Comparison of ENCODE assay signal across 8 cellular contexts in genomic region chr7:5046397-5046732, GRCh38. TPM values are rescaled to one million over a fixed set of nuclear protein-coding genes. Genes with fewer than 3 reads are reported as not detected.
DNase-seq lines count a peak whose midpoint lies in the region; ATAC-seq and TF ChIP-seq lines count a peak whose summit lies in the region.
"Not testable (repeated sequence)": the region's sequence is repeated elsewhere in the genome, so short reads cannot be mapped to it uniquely, and the experiment has no call there.

No MANE protein-coding gene starts in this region.

- POLR2A ChIA-PET in BJ (lab: Charles Lee); Panc1 (lab: Charles Lee): not testable (repeated sequence)

- TF ChIP-seq CTCF in BJ (IDR thresholded peaks at IDR 0.05; ENCODE audit: insufficient read depth, low read depth, low read length); HFFc6 (IDR thresholded peaks at IDR 0.05); Panc1 (IDR thresholded peaks at IDR 0.05): not testable (repeated sequence)

- CTCF ChIA-PET in BJ (lab: Yijun Ruan, JAX); Panc1 (lab: Charles Lee): not testable (repeated sequence)

- peak overlapping the region; percentile 93 for H3K27ac Mint-ChIP-seq in HFFc6
- peak overlapping the region; percentile 94 for H3K27ac Mint-ChIP-seq in activated T-helper 17 cell treated with anti-CD3 and anti-CD28 coated beads, Interleukin-2, amount 50 U/mL, for 72 hours
- peak overlapping the region; percentile 83 to 97 for H3K27ac Mint-ChIP-seq in natural killer cell treated with Interleukin-12 subunit alpha and Interleukin-12 subunit beta and Interleukin-15 and Interleukin-18, amount 100 ng/mL, for 72 hours

- not testable (repeated sequence) for BruUV-seq in Panc1 (replicated peaks; lab: Mats Ljungman, UMichigan)

- H3K4me1 ChIP-seq in Panc1 (ENCODE audit: control insufficient read depth, insufficient read depth, low read length); duodenal mucosa (ENCODE audit: control insufficient read depth in 1 of 2, insufficient read depth in 2 of 2, low read length in 2 of 2): not testable (repeated sequence)

- not testable (repeated sequence) for ATAC-seq in Panc1; activated T-helper 17 cell treated with anti-CD3 and anti-CD28 coated beads, Interleukin-2, amount 50 U/mL, for 72 hours (replicated peaks); natural killer cell treated with Interleukin-12 subunit alpha and Interleukin-12 subunit beta and Interleukin-15 and Interleukin-18, amount 100 ng/mL, for 72 hours; stimulated activated naive CD8-positive, alpha-beta T cell treated with anti-CD3 and anti-CD28 coated beads, Interleukin-15, Interleukin-2, amounts not matched to agents 100 U/mL and 50 U/mL, for 24 hours

- H3K9ac ChIP-seq in duodenal mucosa (ENCODE audit: low read depth in 1 of 2, low read length in 2 of 2) = peak overlapping the region; percentile 65 to 72

- in situ Hi-C loops in Panc1 (cut with HindIII; ENCODE audit: low pct_unique_long_range_greater_than_20kb, low sequenced_read_pairs) = not testable (repeated sequence)

- H3K27ac ChIP-seq in Panc1 (ENCODE audit: low read length) = peak overlapping the region; percentile 95
- H3K27ac ChIP-seq in duodenal mucosa (ENCODE audit: low read depth, low read length) = not testable (repeated sequence)

- H3K36me3 ChIP-seq in BJ (ENCODE audit: control insufficient read depth, insufficient read depth, low read length); Panc1 (ENCODE audit: control insufficient read depth, insufficient read depth, low read length): not testable (repeated sequence)
- H3K36me3 ChIP-seq in duodenal mucosa (ENCODE audit: control insufficient read depth in 1 of 2, insufficient read depth in 2 of 2, low read length in 2 of 2) = peaks cover 0 to 19% of the 10 kb centered on the region in 2 donors

- DNase-seq in BJ (ENCODE audit: low read depth); HFFc6; Panc1 (ENCODE audit: low read depth, low spot score); natural killer cell treated with Interleukin-12 subunit alpha and Interleukin-12 subunit beta and Interleukin-15 and Interleukin-18, amount 100 ng/mL, for 72 hours (ENCODE audit: low spot score): not testable (repeated sequence)
- peak; percentile 11 for DNase-seq in stimulated activated naive CD8-positive, alpha-beta T cell treated with anti-CD3 and anti-CD28 coated beads, Interleukin-15, Interleukin-2, amounts not matched to agents 100 U/mL and 50 U/mL, for 24 hours

- peaks cover 28% of the 10 kb centered on the region for H3K36me3 Mint-ChIP-seq in HFFc6 (ENCODE audit: low read depth)
- peaks cover 58% of the 10 kb centered on the region for H3K36me3 Mint-ChIP-seq in activated T-helper 17 cell treated with anti-CD3 and anti-CD28 coated beads, Interleukin-2, amount 50 U/mL, for 72 hours (ENCODE audit: low read depth)
- H3K36me3 Mint-ChIP-seq in natural killer cell treated with Interleukin-12 subunit alpha and Interleukin-12 subunit beta and Interleukin-15 and Interleukin-18, amount 100 ng/mL, for 72 hours = peaks cover 27% of the 10 kb centered on the region

- H3K27me3 ChIP-seq in BJ (ENCODE audit: control insufficient read depth, insufficient read depth, low read length); Panc1 (ENCODE audit: control insufficient read depth, insufficient read depth, low read length); duodenal mucosa (ENCODE audit: control insufficient read depth in 1 of 2, insufficient read depth in 2 of 2, low read length in 2 of 2): not testable (repeated sequence)

- H3K27me3 Mint-ChIP-seq in HFFc6 (ENCODE audit: insufficient read depth); activated T-helper 17 cell treated with anti-CD3 and anti-CD28 coated beads, Interleukin-2, amount 50 U/mL, for 72 hours; natural killer cell treated with Interleukin-12 subunit alpha and Interleukin-12 subunit beta and Interleukin-15 and Interleukin-18, amount 100 ng/mL, for 72 hours: not testable (repeated sequence)

- intact Hi-C loops in Panc1 (cut with micrococcal nuclease; ENCODE audit: unreplicated experiment) = not testable (repeated sequence)

- peak overlapping the region; percentile 72 for H3K4me3 ChIP-seq in BJ (ENCODE audit: low read depth, low read length)
- peak overlapping the region; percentile 74 to 88 for H3K4me3 ChIP-seq in Panc1 (ENCODE audit: low read depth in 2 of 2, low read length in 2 of 2)
- H3K4me3 ChIP-seq in duodenal mucosa (ENCODE audit: low read depth in 1 of 2, low read length in 2 of 2) = peak overlapping the region; percentile 70 to 83
- H3K4me3 ChIP-seq in iPS-11a (ENCODE audit: low read depth, low read length) = peak overlapping the region; percentile 67

- peaks cover 14% of the 10 kb centered on the region for H3K4me1 Mint-ChIP-seq in HFFc6 (ENCODE audit: low read depth)
- not testable (repeated sequence) for H3K4me1 Mint-ChIP-seq in activated T-helper 17 cell treated with anti-CD3 and anti-CD28 coated beads, Interleukin-2, amount 50 U/mL, for 72 hours
- peaks cover 15 to 29% of the 10 kb centered on the region in 2 donors for H3K4me1 Mint-ChIP-seq in natural killer cell treated with Interleukin-12 subunit alpha and Interleukin-12 subunit beta and Interleukin-15 and Interleukin-18, amount 100 ng/mL, for 72 hours (ENCODE audit: low read depth in 2 of 2)

- not testable (repeated sequence) for H3K9me3 ChIP-seq in Panc1 (ENCODE audit: control insufficient read depth, insufficient read depth, low read depth, low read length); duodenal mucosa (ENCODE audit: control insufficient read depth in 1 of 2, low read length in 2 of 2)

- not testable (repeated sequence) for H3K9me3 Mint-ChIP-seq in HFFc6; activated T-helper 17 cell treated with anti-CD3 and anti-CD28 coated beads, Interleukin-2, amount 50 U/mL, for 72 hours; natural killer cell treated with Interleukin-12 subunit alpha and Interleukin-12 subunit beta and Interleukin-15 and Interleukin-18, amount 100 ng/mL, for 72 hours

- peak overlapping the region; percentile 95 for H3K4me3 Mint-ChIP-seq in HFFc6
- peak overlapping the region; percentile 91 for H3K4me3 Mint-ChIP-seq in activated T-helper 17 cell treated with anti-CD3 and anti-CD28 coated beads, Interleukin-2, amount 50 U/mL, for 72 hours
- peak overlapping the region; percentile 94 for H3K4me3 Mint-ChIP-seq in natural killer cell treated with Interleukin-12 subunit alpha and Interleukin-12 subunit beta and Interleukin-15 and Interleukin-18, amount 100 ng/mL, for 72 hours

RNA-seq across cellular contexts. Expression of gene RBAK, which starts 0.7 kb away (rescaled TPM):
- 1.9 and 4.2 TPM in 2 replicates for polyA plus RNA-seq in BJ (2011; rRNA removed)
- polyA minus RNA-seq in BJ (2011; rRNA and poly(A)+ RNA removed) = 2.8 and 3.8 TPM in 2 replicates
- total RNA-seq in HFFc6 (2021; fragmentation: NEBNext Ultra II Directional; extraction: Animal tissue kit (Norgen Biotek cat#: 25700)) = 1 to 10 TPM; 7.0 to 8.2 (median 8.0) TPM
- 14.8 TPM for total RNA-seq in Panc1 (2021; ENCODE audit: unreplicated experiment)
- polyA plus RNA-seq in Panc1 (2012; ENCODE audit: insufficient read length) = 5.2 TPM
- total RNA-seq in activated T-helper 17 cell treated with anti-CD3 and anti-CD28 coated beads, Interleukin-2, amount 50 U/mL, for 72 hours = 10 to 100 TPM; 12.5 to 29.1 TPM
- total RNA-seq in natural killer cell treated with Interleukin-12 subunit alpha and Interleukin-12 subunit beta and Interleukin-15 and Interleukin-18, amount 100 ng/mL, for 72 hours = 10 to 100 TPM; 14.2 to 15.7 TPM
